Comparison of ENCODE assay signal across 1 cellular context in the genomic region with DNA sequence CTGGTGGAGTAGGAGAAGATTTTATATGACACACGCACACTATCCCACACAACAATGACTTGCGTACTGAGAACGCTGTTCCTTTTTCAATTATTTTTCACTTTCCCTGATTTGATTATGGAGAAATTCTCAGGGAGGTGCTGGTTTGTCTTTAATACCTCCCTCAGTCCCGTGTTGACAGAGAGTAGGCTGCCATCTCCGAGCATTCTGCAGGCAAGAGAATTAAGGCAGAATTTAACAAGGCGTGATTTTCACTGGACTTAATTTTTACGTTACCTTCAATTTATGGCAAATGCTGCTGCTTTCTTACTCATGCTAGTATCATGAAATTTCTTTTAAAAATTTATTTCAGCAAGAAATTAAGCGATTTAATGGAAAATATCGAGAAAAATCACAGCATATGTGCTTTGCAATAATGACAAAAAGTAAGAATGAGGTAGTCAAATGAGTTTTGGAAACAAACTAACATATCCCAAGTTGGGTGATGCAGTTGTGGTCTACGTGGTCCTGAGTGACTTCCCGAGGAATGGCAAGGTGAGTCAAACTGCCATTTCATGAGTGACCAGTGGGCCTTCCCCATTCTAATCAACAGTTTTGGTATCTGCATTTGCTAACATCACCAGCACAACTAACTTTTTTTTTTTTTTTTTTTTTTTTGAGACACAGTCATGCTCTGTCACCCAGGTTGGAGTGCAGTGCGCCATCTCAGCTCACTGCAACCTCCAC.
TF ChIP-seq lines count a peak whose summit lies in the region.

No MANE protein-coding gene starts in this region.

TF ChIP-seq in HepG2, 621 proteins besides CTCF, POLR2A, EP300 and RAD21 (continued from another document):
- TF ChIP-seq, protein P1, sequence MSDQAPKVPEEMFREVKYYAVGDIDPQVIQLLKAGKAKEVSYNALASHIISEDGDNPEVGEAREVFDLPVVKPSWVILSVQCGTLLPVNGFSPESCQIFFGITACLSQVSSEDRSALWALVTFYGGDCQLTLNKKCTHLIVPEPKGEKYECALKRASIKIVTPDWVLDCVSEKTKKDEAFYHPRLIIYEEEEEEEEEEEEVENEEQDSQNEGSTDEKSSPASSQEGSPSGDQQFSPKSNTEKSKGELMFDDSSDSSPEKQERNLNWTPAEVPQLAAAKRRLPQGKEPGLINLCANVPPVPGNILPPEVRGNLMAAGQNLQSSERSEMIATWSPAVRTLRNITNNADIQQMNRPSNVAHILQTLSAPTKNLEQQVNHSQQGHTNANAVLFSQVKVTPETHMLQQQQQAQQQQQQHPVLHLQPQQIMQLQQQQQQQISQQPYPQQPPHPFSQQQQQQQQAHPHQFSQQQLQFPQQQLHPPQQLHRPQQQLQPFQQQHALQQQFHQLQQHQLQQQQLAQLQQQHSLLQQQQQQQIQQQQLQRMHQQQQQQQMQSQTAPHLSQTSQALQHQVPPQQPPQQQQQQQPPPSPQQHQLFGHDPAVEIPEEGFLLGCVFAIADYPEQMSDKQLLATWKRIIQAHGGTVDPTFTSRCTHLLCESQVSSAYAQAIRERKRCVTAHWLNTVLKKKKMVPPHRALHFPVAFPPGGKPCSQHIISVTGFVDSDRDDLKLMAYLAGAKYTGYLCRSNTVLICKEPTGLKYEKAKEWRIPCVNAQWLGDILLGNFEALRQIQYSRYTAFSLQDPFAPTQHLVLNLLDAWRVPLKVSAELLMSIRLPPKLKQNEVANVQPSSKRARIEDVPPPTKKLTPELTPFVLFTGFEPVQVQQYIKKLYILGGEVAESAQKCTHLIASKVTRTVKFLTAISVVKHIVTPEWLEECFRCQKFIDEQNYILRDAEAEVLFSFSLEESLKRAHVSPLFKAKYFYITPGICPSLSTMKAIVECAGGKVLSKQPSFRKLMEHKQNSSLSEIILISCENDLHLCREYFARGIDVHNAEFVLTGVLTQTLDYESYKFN (CRISPR knock-in tag; conservative IDR thresholded peaks at IDR 0.05), result peak; percentile 47
- TF ChIP-seq POLR2G (IDR thresholded peaks at IDR 0.05; ENCODE audit: low read depth, low read length), result peak; percentile 7; the same call in 1 of the 2 replicates
- TF ChIP-seq, protein P2, sequence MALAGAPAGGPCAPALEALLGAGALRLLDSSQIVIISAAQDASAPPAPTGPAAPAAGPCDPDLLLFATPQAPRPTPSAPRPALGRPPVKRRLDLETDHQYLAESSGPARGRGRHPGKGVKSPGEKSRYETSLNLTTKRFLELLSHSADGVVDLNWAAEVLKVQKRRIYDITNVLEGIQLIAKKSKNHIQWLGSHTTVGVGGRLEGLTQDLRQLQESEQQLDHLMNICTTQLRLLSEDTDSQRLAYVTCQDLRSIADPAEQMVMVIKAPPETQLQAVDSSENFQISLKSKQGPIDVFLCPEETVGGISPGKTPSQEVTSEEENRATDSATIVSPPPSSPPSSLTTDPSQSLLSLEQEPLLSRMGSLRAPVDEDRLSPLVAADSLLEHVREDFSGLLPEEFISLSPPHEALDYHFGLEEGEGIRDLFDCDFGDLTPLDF (CRISPR knock-in tag; IDR thresholded peaks at IDR 0.05), result 0 out of 2 replicates have a peak, but pooled peaks have one; percentile 45
- peak; percentile 1; the same call in 1 of the 2 replicates for TF ChIP-seq KAT8 (CRISPR knock-in tag; IDR thresholded peaks at IDR 0.05)
- TF ChIP-seq, protein P3, sequence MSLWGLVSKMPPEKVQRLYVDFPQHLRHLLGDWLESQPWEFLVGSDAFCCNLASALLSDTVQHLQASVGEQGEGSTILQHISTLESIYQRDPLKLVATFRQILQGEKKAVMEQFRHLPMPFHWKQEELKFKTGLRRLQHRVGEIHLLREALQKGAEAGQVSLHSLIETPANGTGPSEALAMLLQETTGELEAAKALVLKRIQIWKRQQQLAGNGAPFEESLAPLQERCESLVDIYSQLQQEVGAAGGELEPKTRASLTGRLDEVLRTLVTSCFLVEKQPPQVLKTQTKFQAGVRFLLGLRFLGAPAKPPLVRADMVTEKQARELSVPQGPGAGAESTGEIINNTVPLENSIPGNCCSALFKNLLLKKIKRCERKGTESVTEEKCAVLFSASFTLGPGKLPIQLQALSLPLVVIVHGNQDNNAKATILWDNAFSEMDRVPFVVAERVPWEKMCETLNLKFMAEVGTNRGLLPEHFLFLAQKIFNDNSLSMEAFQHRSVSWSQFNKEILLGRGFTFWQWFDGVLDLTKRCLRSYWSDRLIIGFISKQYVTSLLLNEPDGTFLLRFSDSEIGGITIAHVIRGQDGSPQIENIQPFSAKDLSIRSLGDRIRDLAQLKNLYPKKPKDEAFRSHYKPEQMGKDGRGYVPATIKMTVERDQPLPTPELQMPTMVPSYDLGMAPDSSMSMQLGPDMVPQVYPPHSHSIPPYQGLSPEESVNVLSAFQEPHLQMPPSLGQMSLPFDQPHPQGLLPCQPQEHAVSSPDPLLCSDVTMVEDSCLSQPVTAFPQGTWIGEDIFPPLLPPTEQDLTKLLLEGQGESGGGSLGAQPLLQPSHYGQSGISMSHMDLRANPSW (CRISPR knock-in tag; IDR thresholded peaks at IDR 0.05; ENCODE audit: borderline replicate concordance), result no peak
- TF ChIP-seq RORA (CRISPR knock-in tag; IDR thresholded peaks at IDR 0.05), result no peak
- TF ChIP-seq, protein P4, sequence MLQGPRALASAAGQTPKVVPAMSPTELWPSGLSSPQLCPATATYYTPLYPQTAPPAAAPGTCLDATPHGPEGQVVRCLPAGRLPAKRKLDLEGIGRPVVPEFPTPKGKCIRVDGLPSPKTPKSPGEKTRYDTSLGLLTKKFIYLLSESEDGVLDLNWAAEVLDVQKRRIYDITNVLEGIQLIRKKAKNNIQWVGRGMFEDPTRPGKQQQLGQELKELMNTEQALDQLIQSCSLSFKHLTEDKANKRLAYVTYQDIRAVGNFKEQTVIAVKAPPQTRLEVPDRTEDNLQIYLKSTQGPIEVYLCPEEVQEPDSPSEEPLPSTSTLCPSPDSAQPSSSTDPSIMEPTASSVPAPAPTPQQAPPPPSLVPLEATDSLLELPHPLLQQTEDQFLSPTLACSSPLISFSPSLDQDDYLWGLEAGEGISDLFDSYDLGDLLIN (CRISPR knock-in tag; IDR thresholded peaks at IDR 0.05; ENCODE audit: borderline replicate concordance), result peak; percentile 2; the same call in 1 of the 2 replicates
- TF ChIP-seq RFXAP (CRISPR knock-in tag; IDR thresholded peaks at IDR 0.05; ENCODE audit: borderline replicate concordance), result peak; percentile 11; the same call in 1 of the 2 replicates
- no peak for TF ChIP-seq ZNF367 (CRISPR knock-in tag; IDR thresholded peaks at IDR 0.05; ENCODE audit: borderline replicate concordance)
- TF ChIP-seq REL (CRISPR knock-in tag; conservative IDR thresholded peaks at IDR 0.05), result no peak
- TF ChIP-seq, protein P5, sequence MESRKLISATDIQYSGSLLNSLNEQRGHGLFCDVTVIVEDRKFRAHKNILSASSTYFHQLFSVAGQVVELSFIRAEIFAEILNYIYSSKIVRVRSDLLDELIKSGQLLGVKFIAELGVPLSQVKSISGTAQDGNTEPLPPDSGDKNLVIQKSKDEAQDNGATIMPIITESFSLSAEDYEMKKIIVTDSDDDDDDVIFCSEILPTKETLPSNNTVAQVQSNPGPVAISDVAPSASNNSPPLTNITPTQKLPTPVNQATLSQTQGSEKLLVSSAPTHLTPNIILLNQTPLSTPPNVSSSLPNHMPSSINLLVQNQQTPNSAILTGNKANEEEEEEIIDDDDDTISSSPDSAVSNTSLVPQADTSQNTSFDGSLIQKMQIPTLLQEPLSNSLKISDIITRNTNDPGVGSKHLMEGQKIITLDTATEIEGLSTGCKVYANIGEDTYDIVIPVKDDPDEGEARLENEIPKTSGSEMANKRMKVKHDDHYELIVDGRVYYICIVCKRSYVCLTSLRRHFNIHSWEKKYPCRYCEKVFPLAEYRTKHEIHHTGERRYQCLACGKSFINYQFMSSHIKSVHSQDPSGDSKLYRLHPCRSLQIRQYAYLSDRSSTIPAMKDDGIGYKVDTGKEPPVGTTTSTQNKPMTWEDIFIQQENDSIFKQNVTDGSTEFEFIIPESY (CRISPR knock-in tag; IDR thresholded peaks at IDR 0.05), result peak; percentile 49; the same call in 1 of the 2 replicates
- TF ChIP-seq, protein P6, sequence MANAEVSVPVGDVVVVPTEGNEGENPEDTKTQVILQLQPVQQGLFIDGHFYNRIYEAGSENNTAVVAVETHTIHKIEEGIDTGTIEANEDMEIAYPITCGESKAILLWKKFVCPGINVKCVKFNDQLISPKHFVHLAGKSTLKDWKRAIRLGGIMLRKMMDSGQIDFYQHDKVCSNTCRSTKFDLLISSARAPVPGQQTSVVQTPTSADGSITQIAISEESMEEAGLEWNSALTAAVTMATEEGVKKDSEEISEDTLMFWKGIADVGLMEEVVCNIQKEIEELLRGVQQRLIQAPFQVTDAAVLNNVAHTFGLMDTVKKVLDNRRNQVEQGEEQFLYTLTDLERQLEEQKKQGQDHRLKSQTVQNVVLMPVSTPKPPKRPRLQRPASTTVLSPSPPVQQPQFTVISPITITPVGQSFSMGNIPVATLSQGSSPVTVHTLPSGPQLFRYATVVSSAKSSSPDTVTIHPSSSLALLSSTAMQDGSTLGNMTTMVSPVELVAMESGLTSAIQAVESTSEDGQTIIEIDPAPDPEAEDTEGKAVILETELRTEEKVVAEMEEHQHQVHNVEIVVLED (CRISPR knock-in tag; IDR thresholded peaks at IDR 0.05; ENCODE audit: borderline replicate concordance), result no peak
- 0 out of 2 replicates have a peak, but pooled peaks have one; percentile 11 for TF ChIP-seq TBX2 (CRISPR knock-in tag; IDR thresholded peaks at IDR 0.05; ENCODE audit: borderline replicate concordance)
- no peak for TF ChIP-seq CAMTA2 (CRISPR knock-in tag; IDR thresholded peaks at IDR 0.05; ENCODE audit: borderline replicate concordance)
- no peak for TF ChIP-seq GLI4 (CRISPR knock-in tag; IDR thresholded peaks at IDR 0.05; ENCODE audit: borderline replicate concordance)
- TF ChIP-seq, protein P7, sequence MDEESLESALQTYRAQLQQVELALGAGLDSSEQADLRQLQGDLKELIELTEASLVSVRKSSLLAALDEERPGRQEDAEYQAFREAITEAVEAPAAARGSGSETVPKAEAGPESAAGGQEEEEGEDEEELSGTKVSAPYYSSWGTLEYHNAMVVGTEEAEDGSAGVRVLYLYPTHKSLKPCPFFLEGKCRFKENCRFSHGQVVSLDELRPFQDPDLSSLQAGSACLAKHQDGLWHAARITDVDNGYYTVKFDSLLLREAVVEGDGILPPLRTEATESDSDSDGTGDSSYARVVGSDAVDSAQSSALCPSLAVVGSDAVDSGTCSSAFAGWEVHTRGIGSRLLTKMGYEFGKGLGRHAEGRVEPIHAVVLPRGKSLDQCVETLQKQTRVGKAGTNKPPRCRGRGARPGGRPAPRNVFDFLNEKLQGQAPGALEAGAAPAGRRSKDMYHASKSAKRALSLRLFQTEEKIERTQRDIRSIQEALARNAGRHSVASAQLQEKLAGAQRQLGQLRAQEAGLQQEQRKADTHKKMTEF (CRISPR knock-in tag; IDR thresholded peaks at IDR 0.05), result peak; percentile 8; the same call in 1 of the 2 replicates
- TF ChIP-seq TMF1 (CRISPR knock-in tag; IDR thresholded peaks at IDR 0.05; ENCODE audit: low read depth), result no peak
- TF ChIP-seq ZBTB7A (CRISPR knock-in tag; IDR thresholded peaks at IDR 0.05), result 0 out of 2 replicates have a peak, but pooled peaks have one; percentile 47
- TF ChIP-seq ZNF317 (CRISPR knock-in tag; IDR thresholded peaks at IDR 0.05), result 0 out of 2 replicates have a peak, but pooled peaks have one; percentile 21
- TF ChIP-seq, protein P8, sequence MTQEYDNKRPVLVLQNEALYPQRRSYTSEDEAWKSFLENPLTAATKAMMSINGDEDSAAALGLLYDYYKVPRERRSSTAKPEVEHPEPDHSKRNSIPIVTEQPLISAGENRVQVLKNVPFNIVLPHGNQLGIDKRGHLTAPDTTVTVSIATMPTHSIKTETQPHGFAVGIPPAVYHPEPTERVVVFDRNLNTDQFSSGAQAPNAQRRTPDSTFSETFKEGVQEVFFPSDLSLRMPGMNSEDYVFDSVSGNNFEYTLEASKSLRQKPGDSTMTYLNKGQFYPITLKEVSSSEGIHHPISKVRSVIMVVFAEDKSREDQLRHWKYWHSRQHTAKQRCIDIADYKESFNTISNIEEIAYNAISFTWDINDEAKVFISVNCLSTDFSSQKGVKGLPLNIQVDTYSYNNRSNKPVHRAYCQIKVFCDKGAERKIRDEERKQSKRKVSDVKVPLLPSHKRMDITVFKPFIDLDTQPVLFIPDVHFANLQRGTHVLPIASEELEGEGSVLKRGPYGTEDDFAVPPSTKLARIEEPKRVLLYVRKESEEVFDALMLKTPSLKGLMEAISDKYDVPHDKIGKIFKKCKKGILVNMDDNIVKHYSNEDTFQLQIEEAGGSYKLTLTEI (CRISPR knock-in tag; conservative IDR thresholded peaks at IDR 0.05), result no peak
- no peak for TF ChIP-seq ARNT2 (CRISPR knock-in tag; IDR thresholded peaks at IDR 0.05; ENCODE audit: low read depth)
- TF ChIP-seq HNRNPLL (IDR thresholded peaks at IDR 0.05; ENCODE audit: low read depth, low read length, poor library complexity, severe bottlenecking), result no peak
- no peak for TF ChIP-seq ZNF33B (CRISPR knock-in tag; IDR thresholded peaks at IDR 0.05)
- TF ChIP-seq NCOA1 (CRISPR knock-in tag; IDR thresholded peaks at IDR 0.05), result no peak
- TF ChIP-seq HNRNPH1 (optimal IDR thresholded peaks at IDR 0.05; ENCODE audit: low read depth, low read length), result no peak
- TF ChIP-seq, protein P9, sequence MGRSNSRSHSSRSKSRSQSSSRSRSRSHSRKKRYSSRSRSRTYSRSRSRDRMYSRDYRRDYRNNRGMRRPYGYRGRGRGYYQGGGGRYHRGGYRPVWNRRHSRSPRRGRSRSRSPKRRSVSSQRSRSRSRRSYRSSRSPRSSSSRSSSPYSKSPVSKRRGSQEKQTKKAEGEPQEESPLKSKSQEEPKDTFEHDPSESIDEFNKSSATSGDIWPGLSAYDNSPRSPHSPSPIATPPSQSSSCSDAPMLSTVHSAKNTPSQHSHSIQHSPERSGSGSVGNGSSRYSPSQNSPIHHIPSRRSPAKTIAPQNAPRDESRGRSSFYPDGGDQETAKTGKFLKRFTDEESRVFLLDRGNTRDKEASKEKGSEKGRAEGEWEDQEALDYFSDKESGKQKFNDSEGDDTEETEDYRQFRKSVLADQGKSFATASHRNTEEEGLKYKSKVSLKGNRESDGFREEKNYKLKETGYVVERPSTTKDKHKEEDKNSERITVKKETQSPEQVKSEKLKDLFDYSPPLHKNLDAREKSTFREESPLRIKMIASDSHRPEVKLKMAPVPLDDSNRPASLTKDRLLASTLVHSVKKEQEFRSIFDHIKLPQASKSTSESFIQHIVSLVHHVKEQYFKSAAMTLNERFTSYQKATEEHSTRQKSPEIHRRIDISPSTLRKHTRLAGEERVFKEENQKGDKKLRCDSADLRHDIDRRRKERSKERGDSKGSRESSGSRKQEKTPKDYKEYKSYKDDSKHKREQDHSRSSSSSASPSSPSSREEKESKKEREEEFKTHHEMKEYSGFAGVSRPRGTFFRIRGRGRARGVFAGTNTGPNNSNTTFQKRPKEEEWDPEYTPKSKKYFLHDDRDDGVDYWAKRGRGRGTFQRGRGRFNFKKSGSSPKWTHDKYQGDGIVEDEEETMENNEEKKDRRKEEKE (IDR thresholded peaks at IDR 0.05), result no peak
- TF ChIP-seq, protein P10, sequence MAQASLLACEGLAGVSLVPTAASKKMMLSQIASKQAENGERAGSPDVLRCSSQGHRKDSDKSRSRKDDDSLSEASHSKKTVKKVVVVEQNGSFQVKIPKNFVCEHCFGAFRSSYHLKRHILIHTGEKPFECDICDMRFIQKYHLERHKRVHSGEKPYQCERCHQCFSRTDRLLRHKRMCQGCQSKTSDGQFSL (CRISPR knock-in tag; IDR thresholded peaks at IDR 0.05), result 0 out of 2 replicates have a peak, but pooled peaks have one; percentile 6
- TF ChIP-seq ZSCAN25 (CRISPR knock-in tag; IDR thresholded peaks at IDR 0.05), result no peak
- 0 out of 2 replicates have a peak, but pooled peaks have one; percentile 3 for TF ChIP-seq ERF (CRISPR knock-in tag; IDR thresholded peaks at IDR 0.05)
- TF ChIP-seq, protein P11, sequence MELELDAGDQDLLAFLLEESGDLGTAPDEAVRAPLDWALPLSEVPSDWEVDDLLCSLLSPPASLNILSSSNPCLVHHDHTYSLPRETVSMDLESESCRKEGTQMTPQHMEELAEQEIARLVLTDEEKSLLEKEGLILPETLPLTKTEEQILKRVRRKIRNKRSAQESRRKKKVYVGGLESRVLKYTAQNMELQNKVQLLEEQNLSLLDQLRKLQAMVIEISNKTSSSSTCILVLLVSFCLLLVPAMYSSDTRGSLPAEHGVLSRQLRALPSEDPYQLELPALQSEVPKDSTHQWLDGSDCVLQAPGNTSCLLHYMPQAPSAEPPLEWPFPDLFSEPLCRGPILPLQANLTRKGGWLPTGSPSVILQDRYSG (CRISPR knock-in tag; IDR thresholded peaks at IDR 0.05), result 0 out of 2 replicates have a peak, but pooled peaks have one; percentile 15
